In genomic region chr20:14879020-14879697, GRCh38 we compare ENCODE assay signal across 9 cellular contexts.
DNase-seq lines count a peak whose midpoint lies in the region; ATAC-seq and TF ChIP-seq lines count a peak whose summit lies in the region.
"Had no signal": no experiment of that assay in that cellular context is flagged by ENCODE, and none has a peak within 500 bp of the region (broad histone marks: within the 10 kb centered on the region; RNA-seq: fewer than 3 reads in every experiment).

No MANE protein-coding gene starts in this region.

- no peak overlapping the region for H3K9ac ChIP-seq in liver (ENCODE audit: low read depth in 1 of 2, low read length in 2 of 2)

- ATAC-seq in GM18502 (IDR thresholded peaks at IDR 0.05; ENCODE audit: poor library complexity, unreplicated experiment) (peak; percentile 85), HG02852 (IDR thresholded peaks at IDR 0.05; ENCODE audit: unreplicated experiment) (peak; percentile 73), Panc1 (no peak), GM21737 (IDR thresholded peaks at IDR 0.05; ENCODE audit: unreplicated experiment) (no peak)
- no peak for ATAC-seq in activated CD4-positive, CD25-positive, alpha-beta regulatory T cell treated with anti-CD3 and anti-CD28 coated beads, Interleukin-2, amount 50 U/mL, for 24 hours

- peak; percentile 30 for DNase-seq in Panc1 (ENCODE audit: low read depth, low spot score)
- DNase-seq in GM10248 (ENCODE audit: extremely low spot score), result no peak
- no peak for DNase-seq in hippocampal formation (lab: John Stamatoyannopoulos, UW)
- DNase-seq: glutamatergic neuron had no signal

- POLR2A ChIA-PET in Panc1 (lab: Charles Lee) (no interaction called here), GM10248 (lab: Yijun Ruan, JAX) (no interaction called here)

- H3K4me3 ChIP-seq in Panc1 (ENCODE audit: low read depth in 2 of 2, low read length in 2 of 2) (no peak overlapping the region), liver (ENCODE audit: low read depth in 1 of 3, low read length in 3 of 3) (no peak overlapping the region)

- TF ChIP-seq RAD21 in liver (IDR thresholded peaks at IDR 0.05), result peak; percentile 20

- H3K9me3 ChIP-seq in Panc1 (ENCODE audit: control insufficient read depth, insufficient read depth, low read depth, low read length) (no peaks in the 10 kb centered on the region), liver (ENCODE audit: control insufficient read depth in 4 of 4, low read length in 3 of 4) (no peaks in the 10 kb centered on the region)

- no TSS peak for BruUV-seq in Panc1 (replicated peaks; lab: Mats Ljungman, UMichigan)

- no peaks in the 10 kb centered on the region; the same call in 1 of the 2 replicates for H3K4me1 ChIP-seq in Panc1 (ENCODE audit: control insufficient read depth, insufficient read depth, low read length)
- peaks cover 0 to 8% (median 4%) of the 10 kb centered on the region in 4 donors for H3K4me1 ChIP-seq in liver (ENCODE audit: control insufficient read depth in 4 of 4, insufficient read depth in 4 of 4, low read length in 3 of 4)

- in situ Hi-C loops in Panc1 (cut with HindIII; ENCODE audit: low pct_unique_long_range_greater_than_20kb, low sequenced_read_pairs), result no loop called here

- intact Hi-C loops in Panc1 (cut with micrococcal nuclease; ENCODE audit: unreplicated experiment), result no loop called here

- H3K36me3 ChIP-seq in Panc1 (ENCODE audit: control insufficient read depth, insufficient read depth, low read length) (no peaks in the 10 kb centered on the region), liver (ENCODE audit: control insufficient read depth in 4 of 4, insufficient read depth in 3 of 4, low read depth in 1 of 4, low read length in 3 of 4) (no peaks in the 10 kb centered on the region)

- H3K27ac ChIP-seq in Panc1 (ENCODE audit: low read length) (no peak overlapping the region), liver (ENCODE audit: low read depth in 1 of 2, low read length in 2 of 2) (no peak overlapping the region)

- 51% methylated on average over 2 of the region's 2 CpGs for WGBS in liver

- no peaks in the 10 kb centered on the region for H3K27me3 ChIP-seq in Panc1 (ENCODE audit: control insufficient read depth, insufficient read depth, low read length)
- no peaks in the 10 kb centered on the region for H3K27me3 ChIP-seq in liver (ENCODE audit: control insufficient read depth in 4 of 4, insufficient read depth in 4 of 4, low read length in 3 of 4)

- TF ChIP-seq CTCF in Panc1 (IDR thresholded peaks at IDR 0.05), result no peak
- TF ChIP-seq CTCF in liver (IDR thresholded peaks at IDR 0.05; ENCODE audit: low read depth, low read length, missing input control), result no peak
- no peak for TF ChIP-seq CTCF in GM10248 (IDR thresholded peaks at IDR 0.05; ENCODE audit: control extremely low read depth, extremely low read depth, low read depth, missing control alignments)

- CTCF ChIA-PET in Panc1 (lab: Charles Lee) (no interaction called here), GM10248 (lab: Yijun Ruan, JAX) (no interaction called here)

TF ChIP-seq in liver, 16 proteins besides CTCF, POLR2A, EP300 and RAD21:
- TF ChIP-seq MAX (IDR thresholded peaks at IDR 0.05), result no peak
- peak; percentile 71 to 86 for TF ChIP-seq HNF4A (conservative IDR thresholded peaks at IDR 0.05)
- TF ChIP-seq JUND (IDR thresholded peaks at IDR 0.05), result peak in 1 of 2 donors; percentile 35
- no peak for TF ChIP-seq NR2F2 (IDR thresholded peaks at IDR 0.05)
- no peak for TF ChIP-seq HNF4G (IDR thresholded peaks at IDR 0.05)
- peak; percentile 20 for TF ChIP-seq REST (IDR thresholded peaks at IDR 0.05)
- TF ChIP-seq FOXA2 (IDR thresholded peaks at IDR 0.05), result peak; percentile 75
- no peak for TF ChIP-seq GABPA (IDR thresholded peaks at IDR 0.05 in 1 of 2, conservative IDR thresholded peaks at IDR 0.05 in 1 of 2)
- TF ChIP-seq FOXA1 (IDR thresholded peaks at IDR 0.05), result peak; percentile 36
- TF ChIP-seq SP1 (IDR thresholded peaks at IDR 0.05), result no peak
- peak; percentile 26 for TF ChIP-seq ZBTB33 (IDR thresholded peaks at IDR 0.05)
- TF ChIP-seq YY1 (IDR thresholded peaks at IDR 0.05), result no peak
- TF ChIP-seq RXRA (IDR thresholded peaks at IDR 0.05), result peak in 1 of 2 donors; percentile 51
- no peak for TF ChIP-seq EGR1 (IDR thresholded peaks at IDR 0.05; ENCODE audit: low read depth in 2 of 2)
- TF ChIP-seq ATF3 (IDR thresholded peaks at IDR 0.05), result no peak

Comparison
In these comparisons a context has a peak if more than half of its experiments do, and no peak if none do; other contexts are left out.
1. ATAC-seq: peak in GM18502 (single experiment) and HG02852 (single experiment); none in Panc1 (single experiment), activated CD4-positive, CD25-positive, alpha-beta regulatory T cell treated with anti-CD3 and anti-CD28 coated beads, Interleukin-2, amount 50 U/mL, for 24 hours (0 of 2) and GM21737 (single experiment).